Comparison of ENCODE assay signal across 1 cellular context in the genomic region with DNA sequence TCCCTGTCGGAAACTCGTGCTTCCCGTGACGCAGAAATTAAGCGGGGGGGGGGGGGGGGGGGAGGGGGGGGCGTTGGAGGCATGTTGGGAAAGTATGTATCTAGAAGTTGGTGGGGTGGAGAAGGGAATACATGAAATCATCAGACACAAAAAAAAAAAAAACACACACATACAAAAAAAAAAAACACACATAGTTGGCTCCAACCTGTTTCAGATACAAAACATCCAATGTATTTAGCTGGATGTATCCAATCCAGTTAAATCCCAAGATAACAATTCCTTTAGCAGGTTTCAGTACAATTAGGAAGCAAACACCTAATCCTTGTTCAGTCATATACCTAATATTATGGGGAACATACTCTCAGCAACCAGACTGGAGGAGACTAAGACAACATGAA.
TF ChIP-seq lines count a peak whose summit lies in the region.

No MANE protein-coding gene starts in this region.

TF ChIP-seq in H1, 55 proteins besides CTCF, POLR2A, EP300 and RAD21:
- TF ChIP-seq SIN3A (conservative IDR thresholded peaks at IDR 0.05 in 1 of 2, IDR thresholded peaks at IDR 0.05 in 1 of 2; ENCODE audit: low read depth in 1 of 2, low read length in 2 of 2) (no peak), ATF3 (IDR thresholded peaks at IDR 0.05; ENCODE audit: insufficient read depth, low read depth, low read length) (no peak), SIRT6 (IDR thresholded peaks at IDR 0.05; ENCODE audit: low read length) (no peak), RNF2 (IDR thresholded peaks at IDR 0.05; ENCODE audit: borderline replicate concordance, low read depth, low read length, missing control alignments, poor library complexity, severe bottlenecking) (no peak), SP2 (IDR thresholded peaks at IDR 0.05; ENCODE audit: low read length) (no peak), JUND (IDR thresholded peaks at IDR 0.05; ENCODE audit: low read length) (no peak), ZNF274 (IDR thresholded peaks at IDR 0.05; ENCODE audit: borderline replicate concordance, extremely low read depth, low read length) (no peak)
- TF ChIP-seq, protein P1, sequence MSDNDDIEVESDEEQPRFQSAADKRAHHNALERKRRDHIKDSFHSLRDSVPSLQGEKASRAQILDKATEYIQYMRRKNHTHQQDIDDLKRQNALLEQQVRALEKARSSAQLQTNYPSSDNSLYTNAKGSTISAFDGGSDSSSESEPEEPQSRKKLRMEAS (IDR thresholded peaks at IDR 0.05): no peak
